1 cellular context compared by ENCODE assay signal in genomic region chr3:42442640-42443039, GRCh38.
TF ChIP-seq lines count a peak whose summit lies in the region.

No MANE protein-coding gene starts in this region.

TF ChIP-seq in HCT116, 20 proteins besides CTCF, POLR2A, EP300 and RAD21 (continued from another document):
- TF ChIP-seq ZBTB33 (IDR thresholded peaks at IDR 0.05; ENCODE audit: extremely low read depth, insufficient replicate concordance, low read length), result no peak
- TF ChIP-seq ZNF274 (IDR thresholded peaks at IDR 0.05; ENCODE audit: low read depth, low read length), result no peak
